1 cellular context compared by ENCODE assay signal in genomic region chr4:2415881-2416563, GRCh38.
A peak's percentile ranks its signal among the peaks of the same experiment; 100 is the strongest.
TF ChIP-seq lines count a peak whose summit lies in the region.

No MANE protein-coding gene starts in this region.

TF ChIP-seq in GM12878, 131 proteins besides CTCF, POLR2A, EP300 and RAD21:
- TF ChIP-seq IKZF1 (conservative IDR thresholded peaks at IDR 0.05) (0 out of 2 replicates have a peak, but pooled peaks have one; percentile 28), SUZ12 (IDR thresholded peaks at IDR 0.05; ENCODE audit: unreplicated experiment) (peak; percentile 11), CHD4 (IDR thresholded peaks at IDR 0.05) (no peak)
TF ChIP-seq in GM12878: peak in this region for 2.
